ENCODE assay signal across 8 cellular contexts in the genomic region with DNA sequence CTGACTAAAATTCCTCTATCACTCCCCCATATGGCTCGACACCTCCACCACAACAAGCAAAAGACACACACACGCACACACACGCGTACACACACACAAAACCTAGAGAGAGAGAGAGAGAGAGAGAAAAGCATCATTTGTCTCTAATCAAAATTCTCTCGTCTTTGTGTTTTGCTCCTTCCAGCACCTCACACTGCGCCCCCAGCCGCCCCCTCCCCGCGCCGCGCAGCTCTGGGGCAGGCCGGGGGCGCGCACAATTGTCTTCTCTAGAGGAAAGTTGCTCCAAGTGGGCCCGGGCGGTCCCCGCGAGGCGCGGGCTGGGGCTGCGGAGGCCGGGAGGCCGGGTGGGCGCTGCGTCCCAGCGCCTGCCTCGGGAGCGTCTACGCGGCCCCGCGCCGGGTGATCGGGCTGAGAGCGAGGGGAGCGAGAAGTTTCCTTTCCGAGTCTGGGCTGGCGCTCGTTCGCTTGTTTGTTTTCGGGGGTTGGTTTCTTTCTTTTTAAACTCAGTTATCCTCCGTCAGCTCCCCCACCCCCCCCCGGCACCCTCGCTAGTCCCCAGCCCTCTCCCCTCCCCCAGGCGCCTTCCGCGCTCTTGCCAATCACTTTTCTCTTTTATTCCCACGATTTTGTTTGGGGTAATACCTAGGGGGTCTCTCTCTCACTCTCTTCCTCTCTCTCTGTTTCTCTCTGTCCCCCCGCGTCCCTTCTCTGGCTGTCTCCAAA. TPM values are rescaled to one million over a fixed set of nuclear protein-coding genes. Genes with fewer than 3 reads are reported as not detected.
A peak's percentile ranks its signal among the peaks of the same experiment; 100 is the strongest.
DNase-seq lines count a peak whose midpoint lies in the region; ATAC-seq and TF ChIP-seq lines count a peak whose summit lies in the region.

No MANE protein-coding gene starts in this region.

- no peak for TF ChIP-seq POLR2A in transverse colon (IDR thresholded peaks at IDR 0.05)

- WGBS in transverse colon (ENCODE audit: low coverage in 1 of 2), 2 donors: 4 to 7% methylated on average over 4 to 49 of the region's 50 CpGs

- H3K9me3 ChIP-seq in mucosa of rectum (ENCODE audit: control insufficient read depth in 2 of 2, low read length in 2 of 2) (no peaks in the 10 kb centered on the region), transverse colon (no peaks in the 10 kb centered on the region)

- peaks cover 2% of the 10 kb centered on the region for H3K36me3 Mint-ChIP-seq in T-helper 2 cell treated with Interferon-gamma antibody and Interleukin-4, amounts not matched to agents 5 μg/mL and 100 μg/mL, for 36 hours (ENCODE audit: low read depth)
- H3K36me3 Mint-ChIP-seq in effector memory CD8-positive, alpha-beta T cell (ENCODE audit: insufficient read depth): peaks cover 57% of the 10 kb centered on the region

- H3K9me3 Mint-ChIP-seq in T-helper 2 cell treated with Interferon-gamma antibody and Interleukin-4, amounts not matched to agents 5 μg/mL and 100 μg/mL, for 36 hours: no peaks in the 10 kb centered on the region
- H3K9me3 Mint-ChIP-seq in effector memory CD8-positive, alpha-beta T cell: no peaks in the 10 kb centered on the region

- peak; percentile 30 for ATAC-seq in effector memory CD8-positive, alpha-beta T cell (replicated peaks)
- no peak for ATAC-seq in GM19397 (IDR thresholded peaks at IDR 0.05; ENCODE audit: unreplicated experiment)

- intact Hi-C loops in transverse colon (cut with DNase I; ENCODE audit: low total_unique reads): loop anchor here (10.0 kb wide), 1 partner anchor 181 kb away; a partner anchor contains a TSS

- peaks cover 13% of the 10 kb centered on the region for H3K4me1 Mint-ChIP-seq in T-helper 2 cell treated with Interferon-gamma antibody and Interleukin-4, amounts not matched to agents 5 μg/mL and 100 μg/mL, for 36 hours (ENCODE audit: low read depth)
- H3K4me1 Mint-ChIP-seq in effector memory CD8-positive, alpha-beta T cell (ENCODE audit: low read depth in 2 of 2): peaks cover 47 to 49% of the 10 kb centered on the region in 2 donors

- H3K27me3 ChIP-seq in mucosa of rectum (ENCODE audit: control insufficient read depth in 2 of 2, insufficient read depth in 2 of 2, low read length in 2 of 2) (peaks cover 23 to 40% of the 10 kb centered on the region in 2 donors), transverse colon (peaks cover 97% of the 10 kb centered on the region)

- peak overlapping the region; percentile 32 to 75 for H3K9ac ChIP-seq in mucosa of rectum (ENCODE audit: low read depth in 1 of 2, low read length in 2 of 2)

- peak overlapping the region; percentile 82 for H3K27ac Mint-ChIP-seq in T-helper 2 cell treated with Interferon-gamma antibody and Interleukin-4, amounts not matched to agents 5 μg/mL and 100 μg/mL, for 36 hours
- H3K27ac Mint-ChIP-seq in effector memory CD8-positive, alpha-beta T cell: no peak overlapping the region

- no peak for TF ChIP-seq CTCF in transverse colon (IDR thresholded peaks at IDR 0.05)

- H3K4me3 Mint-ChIP-seq in T-helper 2 cell treated with Interferon-gamma antibody and Interleukin-4, amounts not matched to agents 5 μg/mL and 100 μg/mL, for 36 hours: peak overlapping the region; percentile 87
- H3K4me3 Mint-ChIP-seq in effector memory CD8-positive, alpha-beta T cell: peak overlapping the region in 1 of 2 donors; percentile 74

- H3K4me1 ChIP-seq in mucosa of rectum (ENCODE audit: control insufficient read depth in 2 of 2, insufficient read depth in 2 of 2, low read length in 2 of 2) (peaks cover 6% of the 10 kb centered on the region in 2 donors), transverse colon (peaks cover 0 to 10% (median 0%) of the 10 kb centered on the region in 4 donors)

- H3K4me3 ChIP-seq in mucosa of rectum (ENCODE audit: low read length in 2 of 2) (peak overlapping the region; percentile 64), transverse colon (peak overlapping the region; percentile 55 to 77 (median 60))

- TF ChIP-seq EP300 in transverse colon (IDR thresholded peaks at IDR 0.05; ENCODE audit: low read depth): no peak

- H3K27me3 Mint-ChIP-seq in T-helper 2 cell treated with Interferon-gamma antibody and Interleukin-4, amounts not matched to agents 5 μg/mL and 100 μg/mL, for 36 hours (ENCODE audit: low read depth): peaks cover 37% of the 10 kb centered on the region
- H3K27me3 Mint-ChIP-seq in effector memory CD8-positive, alpha-beta T cell: peaks cover 0 to 2% of the 10 kb centered on the region in 2 donors

- H3K36me3 ChIP-seq in mucosa of rectum (ENCODE audit: control insufficient read depth in 2 of 2, insufficient read depth in 2 of 2, low read length in 2 of 2) (no peaks in the 10 kb centered on the region), transverse colon (no peaks in the 10 kb centered on the region)

- H3K27ac ChIP-seq in mucosa of rectum (ENCODE audit: low read depth in 2 of 2, low read length in 2 of 2) (peak overlapping the region; percentile 86 to 92), transverse colon (peak overlapping the region; percentile 87 to 91 (median 88))

- peak; percentile 74 for DNase-seq in activated effector memory CD4-positive, alpha-beta T cell treated with anti-CD3 and anti-CD28 coated beads, Interleukin-2, amount 50 U/mL, for 16 hours
- DNase-seq in activated effector memory CD4-positive, alpha-beta T cell treated with Interleukin-2 at 50 U/mL for 16 hours: no peak
- DNase-seq in T-helper 2 cell treated with Interferon-gamma antibody and Interleukin-4, amounts not matched to agents 5 μg/mL and 100 μg/mL, for 36 hours (ENCODE audit: low spot score): peak; percentile 28
- peak; percentile 49 to 61 (median 49) for DNase-seq in effector memory CD8-positive, alpha-beta T cell
- DNase-seq in transverse colon: peak; percentile 25
- no peak for DNase-seq in ecto neural progenitor cell (ENCODE audit: low spot score)

- in situ Hi-C loops in transverse colon (cut with MboI; ENCODE audit: low pct_ligation_motif_present in 1 of 4, low pct_unique_long_range_greater_than_20kb in 1 of 4, low sequenced_read_pairs in 3 of 4): loop anchor here in 2 of 4 donors (25.0 kb wide), 2 partner anchors 579 to 1246 kb away; no protein-coding TSS in a partner anchor

RNA-seq across cellular contexts. Expression of a gene that starts 4.1 kb away (rescaled TPM):
- total RNA-seq in transverse colon: 10 to 100 TPM; 19.8 to 69.6 (median 42.9) TPM

Comparison
In these comparisons a context has a peak if more than half of its experiments do, and no peak if none do; other contexts are left out.
1. DNase-seq: peak in activated effector memory CD4-positive, alpha-beta T cell treated with anti-CD3 and anti-CD28 coated beads, Interleukin-2, amount 50 U/mL, for 16 hours (single experiment), T-helper 2 cell treated with Interferon-gamma antibody and Interleukin-4, amounts not matched to agents 5 μg/mL and 100 μg/mL, for 36 hours (single experiment), effector memory CD8-positive, alpha-beta T cell (3 of 3) and transverse colon (single experiment); none in activated effector memory CD4-positive, alpha-beta T cell treated with Interleukin-2 at 50 U/mL for 16 hours (single experiment) and ecto neural progenitor cell (single experiment).